Comparison of ENCODE assay signal across 8 cellular contexts in genomic region chr5:54309751-54310432, GRCh38. TPM values are rescaled to one million over a fixed set of nuclear protein-coding genes. Genes with fewer than 3 reads are reported as not detected.
DNase-seq lines count a peak whose midpoint lies in the region; ATAC-seq, FAIRE-seq and TF ChIP-seq lines count a peak whose summit lies in the region.

No MANE protein-coding gene starts in this region.

- peak overlapping the region; percentile 84 for H2BK120ac ChIP-seq in mesenchymal stem cell (ENCODE audit: low read depth, low read length)

- H3K4me3 Mint-ChIP-seq in effector memory CD8-positive, alpha-beta T cell, result peak overlapping the region; percentile 99

- H3K4me1 ChIP-seq in Karpas-422 (ENCODE audit: low read length) (peaks cover 22% of the 10 kb centered on the region), mesenchymal stem cell (ENCODE audit: control insufficient read depth, insufficient read depth, low read depth, low read length) (peaks cover 2% of the 10 kb centered on the region)

- H3K27ac ChIP-seq in Karpas-422 (ENCODE audit: low read length) (no peak overlapping the region), mesenchymal stem cell (ENCODE audit: low read length, poor library complexity, severe bottlenecking) (peak overlapping the region; percentile 89)

- peak overlapping the region; percentile 77 to 96 for H3K23ac ChIP-seq in mesenchymal stem cell (ENCODE audit: low read length in 2 of 2)

- H3K36me3 ChIP-seq in Karpas-422 (ENCODE audit: insufficient read depth, low read length) (no peaks in the 10 kb centered on the region), mesenchymal stem cell (ENCODE audit: control insufficient read depth in 1 of 2, insufficient read depth in 2 of 2, low read depth in 1 of 2, low read length in 2 of 2) (no peaks in the 10 kb centered on the region)

- H3K4me3 ChIP-seq in Karpas-422 (ENCODE audit: low read length) (peak overlapping the region; percentile 79), mesenchymal stem cell (ENCODE audit: insufficient read depth in 1 of 2, low read depth in 1 of 2, low read length in 2 of 2) (peak overlapping the region; percentile 94)

- no peaks in the 10 kb centered on the region for H3K9me3 ChIP-seq in Karpas-422 (ENCODE audit: low read length)
- H3K9me3 ChIP-seq in mesenchymal stem cell (ENCODE audit: control insufficient read depth, low read length), result no peaks in the 10 kb centered on the region

- peak; percentile 52 for FAIRE-seq in GM12891 (lab: Jason Lieb, UNC)

- no peak overlapping the region for H2AK5ac ChIP-seq in mesenchymal stem cell (ENCODE audit: low read length, severe bottlenecking)

- H3K79me2 ChIP-seq in Karpas-422 (ENCODE audit: low read length), result no peaks in the 10 kb centered on the region

- H3K27me3 Mint-ChIP-seq in effector memory CD8-positive, alpha-beta T cell, result peaks cover 5 to 8% of the 10 kb centered on the region in 2 donors

- H3K9ac ChIP-seq in Karpas-422 (ENCODE audit: low read length) (peak overlapping the region; percentile 78), mesenchymal stem cell (ENCODE audit: low read length) (peak overlapping the region; percentile 96)

- H3K27ac Mint-ChIP-seq in effector memory CD8-positive, alpha-beta T cell, result peak overlapping the region; percentile 97 to 99

- TF ChIP-seq POLR2A in GM12891 (IDR thresholded peaks at IDR 0.05; ENCODE audit: low read depth, low read length), result no peak

- peak overlapping the region; percentile 82 to 88 for H3K18ac ChIP-seq in mesenchymal stem cell (ENCODE audit: low read depth in 1 of 2, low read length in 2 of 2)

- peaks cover 9% of the 10 kb centered on the region for H3K79me1 ChIP-seq in mesenchymal stem cell (replicated peaks; ENCODE audit: low read length, poor library complexity, severe bottlenecking)

- H3K9me3 Mint-ChIP-seq in effector memory CD8-positive, alpha-beta T cell, result no peaks in the 10 kb centered on the region

- H4K8ac ChIP-seq in mesenchymal stem cell (ENCODE audit: low read length), result peak overlapping the region; percentile 55

- 1% methylated on average over 28 of the region's 38 CpGs for WGBS in mesenchymal stem cell

- peak overlapping the region; percentile 65 for H2BK15ac ChIP-seq in mesenchymal stem cell (ENCODE audit: low read depth, poor library complexity, severe bottlenecking)

- no peaks in the 10 kb centered on the region for H3K9me2 ChIP-seq in Karpas-422 (replicated peaks; ENCODE audit: insufficient read depth, low read length)

- H3K4me2 ChIP-seq in Karpas-422 (ENCODE audit: low read depth, low read length, poor library complexity, severe bottlenecking), result peak overlapping the region; percentile 82
- H3K4me2 ChIP-seq in mesenchymal stem cell (ENCODE audit: low read length, poor library complexity, severe bottlenecking), result peak overlapping the region; percentile 83

- peak overlapping the region; percentile 15 to 70 for H2BK12ac ChIP-seq in mesenchymal stem cell (ENCODE audit: low read length in 2 of 2)

- DNase-seq in GM12891 (ENCODE audit: insufficient read length, low spot score) (peak; percentile 14), H4 (ENCODE audit: low spot score) (peak; percentile 13), Karpas-422 (peak; percentile 47), mesenchymal stem cell (peak; percentile 59), NCI-H446 (lab: John Stamatoyannopoulos, UW) (no peak)
- peak; percentile 13 to 15 for DNase-seq in activated CD4-positive, alpha-beta T cell treated with anti-CD3 and anti-CD28 coated beads, Interleukin-2, amount 50 U/mL, for 4 hours
- peak in 2 of 3 experiments; percentile 5 to 23 for DNase-seq in effector memory CD8-positive, alpha-beta T cell
- DNase-seq in stimulated activated naive CD8-positive, alpha-beta T cell treated with anti-CD3 and anti-CD28 coated beads, Interleukin-15, Interleukin-2, amounts not matched to agents 100 U/mL and 50 U/mL, for 24 hours, result peak; percentile 39

- H4K91ac ChIP-seq in mesenchymal stem cell (ENCODE audit: low read length), result peak overlapping the region; percentile 82

- peaks cover 20 to 23% of the 10 kb centered on the region in 2 donors for H3K4me1 Mint-ChIP-seq in effector memory CD8-positive, alpha-beta T cell (ENCODE audit: low read depth in 2 of 2)

- peak overlapping the region in 1 of 2 experiments; percentile 91 for H3K14ac ChIP-seq in mesenchymal stem cell (ENCODE audit: low read length in 2 of 2)

- H4K20me1 ChIP-seq in Karpas-422 (ENCODE audit: insufficient read depth, low read depth, low read length), result 0 out of 2 replicates have a peak, but pooled peaks cover 4% of the 10 kb centered on the region

- peak; percentile 15 for ATAC-seq in effector memory CD8-positive, alpha-beta T cell (replicated peaks)
- no peak for ATAC-seq in stimulated activated naive CD8-positive, alpha-beta T cell treated with anti-CD3 and anti-CD28 coated beads, Interleukin-15, Interleukin-2, amounts not matched to agents 100 U/mL and 50 U/mL, for 24 hours

- peak overlapping the region; percentile 89 for H2BK5ac ChIP-seq in mesenchymal stem cell (ENCODE audit: low read depth, low read length, poor library complexity, severe bottlenecking)

- peaks cover 14% of the 10 kb centered on the region for H3K36me3 Mint-ChIP-seq in effector memory CD8-positive, alpha-beta T cell (ENCODE audit: insufficient read depth)

- peak overlapping the region; percentile 68 to 89 for H3K4ac ChIP-seq in mesenchymal stem cell (ENCODE audit: low read depth in 1 of 2, low read length in 2 of 2)

- H3K27me3 ChIP-seq in Karpas-422 (ENCODE audit: low read length), result no peaks in the 10 kb centered on the region; the same call in 1 of the 2 replicates
- no peaks in the 10 kb centered on the region for H3K27me3 ChIP-seq in mesenchymal stem cell (ENCODE audit: control insufficient read depth in 1 of 2, insufficient read depth in 1 of 2, low read length in 2 of 2)

- peak overlapping the region; percentile 90 for H2AFZ ChIP-seq in Karpas-422 (ENCODE audit: low read length)
- H2AFZ ChIP-seq in mesenchymal stem cell (ENCODE audit: low read depth, low read length), result peak overlapping the region; percentile 83

TF ChIP-seq in GM12891, 5 proteins besides CTCF, POLR2A, EP300 and RAD21:
- TF ChIP-seq POLR2AphosphoS5 (IDR thresholded peaks at IDR 0.05; ENCODE audit: low read depth, low read length) (no peak), POU2F2 (IDR thresholded peaks at IDR 0.05; ENCODE audit: low read depth, low read length) (no peak), SPI1 (IDR thresholded peaks at IDR 0.05; ENCODE audit: low read depth, low read length) (no peak), PAX5 (IDR thresholded peaks at IDR 0.05; ENCODE audit: insufficient read depth, low read length, severe bottlenecking) (no peak), TAF1 (IDR thresholded peaks at IDR 0.05; ENCODE audit: low read depth, low read length) (no peak)

RNA-seq across cellular contexts. Expression of gene ARL15, which starts 0.5 kb away (rescaled TPM):
- 2.5 TPM for polyA plus RNA-seq in GM12891 (2012; ENCODE audit: low read depth, missing spikeins)
- 15.3 and 21.3 TPM in 2 replicates for total RNA-seq in H4 (2014; rRNA removed; shearing (Covaris generic))
- total RNA-seq in Karpas-422 (2014; rRNA removed; shearing (Covaris generic); ENCODE audit: low replicate concordance), result 1.3 and 10.7 TPM in 2 replicates
- polyA plus RNA-seq in mesenchymal stem cell (2013, experiment 1 of 2), result 13.9 TPM
- 14.1 TPM for polyA plus RNA-seq in mesenchymal stem cell (2013, experiment 2 of 2)

Comparison
In these comparisons a context has a peak if more than half of its experiments do, and no peak if none do; other contexts are left out.
1. DNase-seq: peak in GM12891 (single experiment), H4 (single experiment), Karpas-422 (single experiment), activated CD4-positive, alpha-beta T cell treated with anti-CD3 and anti-CD28 coated beads, Interleukin-2, amount 50 U/mL, for 4 hours (2 of 2), effector memory CD8-positive, alpha-beta T cell (2 of 3), mesenchymal stem cell (single experiment) and stimulated activated naive CD8-positive, alpha-beta T cell treated with anti-CD3 and anti-CD28 coated beads, Interleukin-15, Interleukin-2, amounts not matched to agents 100 U/mL and 50 U/mL, for 24 hours (single experiment); none in NCI-H446 (0 of 2).